Comparison of ENCODE assay signal across 20 cellular contexts in genomic region chr16:86364653-86365380, GRCh38.
DNase-seq lines count a peak whose midpoint lies in the region; ATAC-seq and TF ChIP-seq lines count a peak whose summit lies in the region.
"Had no signal": no experiment of that assay in that cellular context is flagged by ENCODE, and none has a peak within 500 bp of the region (broad histone marks: within the 10 kb centered on the region; RNA-seq: fewer than 3 reads in every experiment).

No MANE protein-coding gene starts in this region.

- H4K20me1 ChIP-seq in BLaER1, result no peaks in the 10 kb centered on the region

- TF ChIP-seq CTCF in gastroesophageal sphincter (IDR thresholded peaks at IDR 0.05), result no peak
- TF ChIP-seq CTCF in sigmoid colon (IDR thresholded peaks at IDR 0.05), result no peak
- no peak for TF ChIP-seq CTCF in right lobe of liver (IDR thresholded peaks at IDR 0.05)

- TF ChIP-seq EP300 in gastroesophageal sphincter (IDR thresholded peaks at IDR 0.05), result no peak
- TF ChIP-seq EP300 in sigmoid colon (IDR thresholded peaks at IDR 0.05), result peak in 2 of 4 donors; percentile 21 to 40

- H3K4me2 ChIP-seq in BLaER1, result peak overlapping the region; percentile 55
- H3K4me2 ChIP-seq: PC-9 had no signal

- H3K27ac ChIP-seq in BLaER1 (no peak overlapping the region), SJCRH30 (peak overlapping the region; percentile 52; the same call in 1 of the 2 replicates), gastroesophageal sphincter (peak overlapping the region; percentile 81 to 86 (median 83)), sigmoid colon (peak overlapping the region; percentile 83 to 89 (median 85)), right lobe of liver (no peak overlapping the region)
- H3K27ac ChIP-seq: PC-9, RWPE1 had no signal

- H3K9me3 Mint-ChIP-seq in activated naive CD4-positive, alpha-beta T cell treated with anti-CD3 and anti-CD28 coated beads for 36 hours, result no peaks in the 10 kb centered on the region
- H3K9me3 Mint-ChIP-seq: CD4-positive, alpha-beta memory T cell had no signal

- intact Hi-C loops in sigmoid colon (cut with DNase I) (loop anchor here (1.0 to 2.0 kb wide), 4 partner anchors 58 to 166 kb away; no protein-coding TSS in a partner anchor), right lobe of liver (cut with DNase I) (no loop called here)
- intact Hi-C loops in activated naive CD4-positive, alpha-beta T cell treated with anti-CD3 and anti-CD28 coated beads for 36 hours (cut with micrococcal nuclease), result no loop called here

- no peak for DNase-seq in SJCRH30
- peak; percentile 80 for DNase-seq in sigmoid colon
- DNase-seq in DMS79 treated with DMSO at 0.1 percent for 48 hours (lab: John Stamatoyannopoulos, UW), result no peak
- DNase-seq in H7, result no peak
- no peak for DNase-seq in right lobe of liver
- no peak for DNase-seq in activated naive CD4-positive, alpha-beta T cell treated with anti-CD3 and anti-CD28 coated beads for 36 hours
- DNase-seq: CD4-positive, alpha-beta memory T cell; EL; KG1; MV-4-11; NCI-H1694 treated with DMSO at 0.1 percent for 48 hours; NCI-H2227 treated with DMSO at 0.1 percent for 48 hours; NCI-H526; PC-9; SIG-M5 had no signal

- H3K4me1 ChIP-seq in BLaER1, result peaks cover 9% of the 10 kb centered on the region
- peaks cover 34% of the 10 kb centered on the region for H3K4me1 ChIP-seq in SJCRH30
- H3K4me1 ChIP-seq in gastroesophageal sphincter, result peaks cover 3 to 60% (median 3%) of the 10 kb centered on the region in 3 donors
- peaks cover 0 to 56% (median 49%) of the 10 kb centered on the region in 4 donors for H3K4me1 ChIP-seq in sigmoid colon
- no peaks in the 10 kb centered on the region for H3K4me1 ChIP-seq in right lobe of liver

- CTCF ChIA-PET in activated naive CD4-positive, alpha-beta T cell treated with anti-CD3 and anti-CD28 coated beads for 36 hours (lab: Charles Lee), result interaction anchor here (0.5 kb wide), 1 partner anchor 22 kb away, joined by 3 read pairs; no protein-coding TSS in a partner anchor

- TF ChIP-seq POLR2A in gastroesophageal sphincter (IDR thresholded peaks at IDR 0.05) (no peak), sigmoid colon (IDR thresholded peaks at IDR 0.05) (no peak), right lobe of liver (IDR thresholded peaks at IDR 0.05) (no peak)

- no peaks in the 10 kb centered on the region for H3K36me3 Mint-ChIP-seq in activated naive CD4-positive, alpha-beta T cell treated with anti-CD3 and anti-CD28 coated beads for 36 hours (ENCODE audit: low read depth)
- H3K36me3 Mint-ChIP-seq: CD4-positive, alpha-beta memory T cell had no signal

- ATAC-seq in gastroesophageal sphincter (no peak), right lobe of liver (no peak)
- ATAC-seq: GM12878, HCT116 had no signal

- H3K4me3 ChIP-seq in BLaER1 (no peak overlapping the region), SJCRH30 (no peak overlapping the region), gastroesophageal sphincter (no peak overlapping the region), sigmoid colon (no peak overlapping the region), H7 (ENCODE audit: insufficient read depth, low read depth, low read length) (no peak overlapping the region), right lobe of liver (no peak overlapping the region)
- H3K4me3 ChIP-seq: GM12878, PC-9 had no signal

- no peak overlapping the region for H3K27ac Mint-ChIP-seq in activated naive CD4-positive, alpha-beta T cell treated with anti-CD3 and anti-CD28 coated beads for 36 hours
- H3K27ac Mint-ChIP-seq: CD4-positive, alpha-beta memory T cell had no signal

- no peak overlapping the region for H3K9ac ChIP-seq in BLaER1

- H3K4me1 Mint-ChIP-seq in activated naive CD4-positive, alpha-beta T cell treated with anti-CD3 and anti-CD28 coated beads for 36 hours (ENCODE audit: low read depth), result no peaks in the 10 kb centered on the region
- H3K4me1 Mint-ChIP-seq: CD4-positive, alpha-beta memory T cell had no signal

- 44 to 60% methylated on average over 6 to 8 of the region's 13 CpGs for WGBS in gastroesophageal sphincter (ENCODE audit: low coverage in 1 of 2), 2 donors
- 84 to 85% methylated on average over 13 of the region's 13 CpGs for WGBS in sigmoid colon, 2 donors
- 57% methylated on average over 4 of the region's 13 CpGs for WGBS in right lobe of liver (ENCODE audit: insufficient coverage, low coverage, low lambda C conversion rate, missing lambda C conversion rate)

- peaks cover 7% of the 10 kb centered on the region for H3K27me3 Mint-ChIP-seq in activated naive CD4-positive, alpha-beta T cell treated with anti-CD3 and anti-CD28 coated beads for 36 hours (ENCODE audit: low read depth)

- no peaks in the 10 kb centered on the region for H3K36me3 ChIP-seq in BLaER1
- H3K36me3 ChIP-seq in SJCRH30, result no peaks in the 10 kb centered on the region
- no peaks in the 10 kb centered on the region for H3K36me3 ChIP-seq in gastroesophageal sphincter
- H3K36me3 ChIP-seq in sigmoid colon, result no peaks in the 10 kb centered on the region
- H3K36me3 ChIP-seq in H7 (replicated peaks; ENCODE audit: control insufficient read depth, insufficient read depth, low read length), result no peaks in the 10 kb centered on the region
- H3K36me3 ChIP-seq in right lobe of liver, result no peaks in the 10 kb centered on the region

- H3K9me3 ChIP-seq in BLaER1 (no peaks in the 10 kb centered on the region), SJCRH30 (replicated peaks) (no peaks in the 10 kb centered on the region), gastroesophageal sphincter (no peaks in the 10 kb centered on the region), sigmoid colon (no peaks in the 10 kb centered on the region), right lobe of liver (no peaks in the 10 kb centered on the region)

- no peak overlapping the region for H3K4me3 Mint-ChIP-seq in activated naive CD4-positive, alpha-beta T cell treated with anti-CD3 and anti-CD28 coated beads for 36 hours
- H3K4me3 Mint-ChIP-seq: CD4-positive, alpha-beta memory T cell had no signal

- H3K27me3 ChIP-seq in BLaER1 (peaks cover 24% of the 10 kb centered on the region), SJCRH30 (no peaks in the 10 kb centered on the region), gastroesophageal sphincter (no peaks in the 10 kb centered on the region), sigmoid colon (no peaks in the 10 kb centered on the region), H7 (ENCODE audit: control insufficient read depth, insufficient read depth, low read length) (no peaks in the 10 kb centered on the region), right lobe of liver (peaks cover 0 to 6% of the 10 kb centered on the region in 2 donors)

Comparison
In these comparisons a context has a peak if more than half of its experiments do, and no peak if none do; other contexts are left out.
1. H3K27ac ChIP-seq: peak in SJCRH30 (single experiment), gastroesophageal sphincter (4 of 4) and sigmoid colon (4 of 4); none in BLaER1 (single experiment) and right lobe of liver (0 of 3).